In genomic region chr9:124017064-124017928, GRCh38 we compare ENCODE assay signal across 8 cellular contexts. TPM values are rescaled to one million over a fixed set of nuclear protein-coding genes. Genes with fewer than 3 reads are reported as not detected.
DNase-seq lines count a peak whose midpoint lies in the region; ATAC-seq, FAIRE-seq and TF ChIP-seq lines count a peak whose summit lies in the region.

No MANE protein-coding gene starts in this region.

- peak overlapping the region; percentile 81 for H3K4me2 ChIP-seq in astrocyte (ENCODE audit: low read length)

- H3K9ac ChIP-seq in astrocyte (ENCODE audit: low read length) = peak overlapping the region; percentile 74

- H3K79me2 ChIP-seq in astrocyte (ENCODE audit: insufficient read depth, low read length) = peaks cover 54% of the 10 kb centered on the region

- H3K9me3 Mint-ChIP-seq in astrocyte (ENCODE audit: unreplicated experiment) (peaks cover 19% of the 10 kb centered on the region), mesothelial cell of epicardium (no peaks in the 10 kb centered on the region)

- peak overlapping the region; percentile 34 for H2AFZ ChIP-seq in astrocyte (ENCODE audit: low read depth, low read length)

- peak overlapping the region; percentile 37 for H3K4me3 ChIP-seq in AG09309 (ENCODE audit: control insufficient read depth, low read depth, low read length)
- peak overlapping the region; percentile 6 for H3K4me3 ChIP-seq in GM12875 (ENCODE audit: low read depth, low read length)
- H3K4me3 ChIP-seq in astrocyte (ENCODE audit: insufficient read depth, low read depth, low read length) = peak overlapping the region; percentile 32

- no peaks in the 10 kb centered on the region for H3K36me3 ChIP-seq in astrocyte (ENCODE audit: insufficient read depth, low read length)

- peaks cover 83% of the 10 kb centered on the region for H3K27me3 ChIP-seq in astrocyte (ENCODE audit: insufficient read depth, low read length)

- H3K4me1 Mint-ChIP-seq in astrocyte (ENCODE audit: low read depth, unreplicated experiment) = peaks cover under 1% of the 10 kb centered on the region
- H3K4me1 Mint-ChIP-seq in mesothelial cell of epicardium = peaks cover 19% of the 10 kb centered on the region

- H3K27me3 Mint-ChIP-seq in astrocyte (ENCODE audit: low read depth, unreplicated experiment) (peaks cover 72% of the 10 kb centered on the region), mesothelial cell of epicardium (ENCODE audit: low read depth) (peaks cover 95% of the 10 kb centered on the region)

- no peak for ATAC-seq in GM19035 (IDR thresholded peaks at IDR 0.05; ENCODE audit: unreplicated experiment)
- ATAC-seq in GM19463 (IDR thresholded peaks at IDR 0.05; ENCODE audit: unreplicated experiment) = no peak
- ATAC-seq in GM18858 (IDR thresholded peaks at IDR 0.05; ENCODE audit: unreplicated experiment) = no peak
- ATAC-seq in GM21723 (IDR thresholded peaks at IDR 0.05; ENCODE audit: unreplicated experiment) = no peak

- H3K27ac Mint-ChIP-seq in astrocyte (ENCODE audit: unreplicated experiment) = peak overlapping the region; percentile 47
- H3K27ac Mint-ChIP-seq in mesothelial cell of epicardium = peak overlapping the region; percentile 15

- no peak for FAIRE-seq in astrocyte (lab: Jason Lieb, UNC)

- TF ChIP-seq CTCF in AG09309 (IDR thresholded peaks at IDR 0.05; ENCODE audit: control insufficient read depth, insufficient read depth, low read depth, low read length, missing control alignments) (no peak), GM12875 (IDR thresholded peaks at IDR 0.05; ENCODE audit: borderline replicate concordance, insufficient read depth, low read depth, low read length) (no peak), astrocyte (IDR thresholded peaks at IDR 0.05; ENCODE audit: insufficient read depth, low read depth, low read length) (no peak), mesothelial cell of epicardium (IDR thresholded peaks at IDR 0.05; ENCODE audit: unreplicated experiment) (no peak)

- H3K27ac ChIP-seq in astrocyte (ENCODE audit: low read depth, low read length) = peak overlapping the region; percentile 53

- peaks cover 5% of the 10 kb centered on the region for H3K4me1 ChIP-seq in astrocyte (ENCODE audit: insufficient read depth, low read length)

- H3K4me3 Mint-ChIP-seq in astrocyte (ENCODE audit: unreplicated experiment) (no peak overlapping the region), mesothelial cell of epicardium (peak overlapping the region; percentile 24)

- peaks cover 38% of the 10 kb centered on the region for H4K20me1 ChIP-seq in astrocyte (ENCODE audit: insufficient read depth, low read length)

- DNase-seq in AG09309 (ENCODE audit: low read depth) (no peak), astrocyte (ENCODE audit: low read depth) (no peak), mesothelial cell of epicardium (ENCODE audit: low spot score in 2 of 2, unreplicated experiment in 2 of 2) (no peak)

- H3K36me3 Mint-ChIP-seq in astrocyte (ENCODE audit: low read depth, unreplicated experiment) (peaks cover 4% of the 10 kb centered on the region), mesothelial cell of epicardium (no peaks in the 10 kb centered on the region)

- no peaks in the 10 kb centered on the region for H3K9me3 ChIP-seq in astrocyte (ENCODE audit: insufficient read depth, low read depth, low read length)

RNA-seq across cellular contexts. Expression of gene LHX2, which starts 5.7 kb away (rescaled TPM):
- total RNA-seq in astrocyte (0.14 TPM in 1 of 2 replicates, not detected in the other), mesothelial cell of epicardium (not detected in 3 replicates)
